21 cellular contexts compared by ENCODE assay signal in genomic region chr17:39904990-39905288, GRCh38. TPM values are rescaled to one million over a fixed set of nuclear protein-coding genes. Genes with fewer than 3 reads are reported as not detected.
"Had no signal": no experiment of that assay in that cellular context is flagged by ENCODE, and none has a peak within 500 bp of the region (broad histone marks: within the 10 kb centered on the region; RNA-seq: fewer than 3 reads in every experiment).

No MANE protein-coding gene starts in this region.

- ATAC-seq: psoas muscle, right cardiac atrium had no signal

- H3K27ac ChIP-seq: ascending aorta, coronary artery, left ventricle myocardium inferior, psoas muscle, skin epidermis, stomach had no signal

- H3K9me3 Mint-ChIP-seq: activated T-helper 2 cell treated with anti-CD3 and anti-CD28 coated beads, Interferon-gamma antibody, Interleukin-2, Interleukin-4, amounts not matched to agents 10 μg/mL and 5 μg/mL and 100 μg/mL, durations not matched to agents 14 hours and 24 hours and 36 hours; type B pancreatic cell had no signal

- H3K27me3 Mint-ChIP-seq: type B pancreatic cell had no signal

- H3K36me3 ChIP-seq: ascending aorta had no signal

- H3K4me3 ChIP-seq: ascending aorta, coronary artery, left ventricle myocardium inferior, psoas muscle, skin epidermis, stomach had no signal

- H3K4me1 ChIP-seq: ascending aorta, left ventricle myocardium inferior, psoas muscle, stomach had no signal

- H3K9me3 ChIP-seq: ascending aorta, left ventricle myocardium inferior, psoas muscle, stomach had no signal

- H3K27me3 ChIP-seq: ascending aorta, stomach had no signal

- DNase-seq: activated naive CD4-positive, alpha-beta T cell treated with Interleukin-2 at 50 U/mL for 16 hours; activated T-cell treated with anti-CD3 and anti-CD28 coated beads for 4 hours; effector CD4-positive, alpha-beta T cell; kidney; left ventricle myocardium inferior; psoas muscle; right cardiac atrium; stimulated activated CD4-positive, alpha-beta T cell treated with anti-CD3 and anti-CD28 coated beads, Interleukin-15, amount 100 ng/mL, for 24 hours; stimulated activated CD4-positive, alpha-beta T cell treated with anti-CD3 and anti-CD28 coated beads, Interleukin-2, amount 100 ng/mL, for 48 hours; stomach had no signal

- H3K4me3 Mint-ChIP-seq: type B pancreatic cell had no signal

RNA-seq across cellular contexts. Expression of gene LRRC3C, which starts 22.6 kb away (rescaled TPM):
- total RNA-seq: activated T-helper 2 cell treated with anti-CD3 and anti-CD28 coated beads, Interferon-gamma antibody, Interleukin-2, Interleukin-4, amounts not matched to agents 10 μg/mL and 5 μg/mL and 100 μg/mL, durations not matched to agents 14 hours and 24 hours and 36 hours; ascending aorta; frontal cortex; kidney; left ventricle myocardium inferior; osteocyte; psoas muscle; right cardiac atrium; stomach; T-helper 1 cell treated with Interleukin-12 subunit alpha and Interleukin-12 subunit beta and Interleukin-4 antibody, amounts not matched to agents 30 ng/mL and 1 ng/mL, for 36 hours; temporal lobe had no signal
- polyA plus RNA-seq: adipose tissue, esophagus, right cardiac atrium, stomach had no signal

RNA-seq across cellular contexts. Expression of gene ZPBP2, which starts 36.9 kb away (rescaled TPM):
- total RNA-seq: activated T-helper 2 cell treated with anti-CD3 and anti-CD28 coated beads, Interferon-gamma antibody, Interleukin-2, Interleukin-4, amounts not matched to agents 10 μg/mL and 5 μg/mL and 100 μg/mL, durations not matched to agents 14 hours and 24 hours and 36 hours; ascending aorta; frontal cortex; kidney; left ventricle myocardium inferior; osteocyte; psoas muscle; right cardiac atrium; stomach; T-helper 1 cell treated with Interleukin-12 subunit alpha and Interleukin-12 subunit beta and Interleukin-4 antibody, amounts not matched to agents 30 ng/mL and 1 ng/mL, for 36 hours; temporal lobe had no signal
- polyA plus RNA-seq: adipose tissue, esophagus, psoas muscle, right cardiac atrium, stomach had no signal

RNA-seq across cellular contexts. Expression of gene IKZF3, which starts 40.8 kb away (rescaled TPM):
- total RNA-seq: osteocyte had no signal
